ENCODE assay signal across 10 cellular contexts in genomic region chr1:34732831-34733230, GRCh38. TPM values are rescaled to one million over a fixed set of nuclear protein-coding genes. Genes with fewer than 3 reads are reported as not detected.
"Had no signal": no experiment of that assay in that cellular context is flagged by ENCODE, and none has a peak within 500 bp of the region (broad histone marks: within the 10 kb centered on the region; RNA-seq: fewer than 3 reads in every experiment).

No MANE protein-coding gene starts in this region.

RNA-seq across cellular contexts. Expression of gene GJB5, which starts 22.0 kb away (rescaled TPM):
- total RNA-seq: subcutaneous adipose tissue, temporal lobe, testis, thoracic aorta, thyroid gland, transverse colon, upper lobe of right lung had no signal

RNA-seq across cellular contexts. Expression of gene GJB4, which starts 26.7 kb away (rescaled TPM):
- total RNA-seq: subcutaneous adipose tissue, temporal lobe, testis, thoracic aorta, thyroid gland, tibial nerve, upper lobe of left lung, upper lobe of right lung, uterus had no signal

RNA-seq across cellular contexts. Expression of gene GJB3, which starts 48.2 kb away (rescaled TPM):
- total RNA-seq: subcutaneous adipose tissue, temporal lobe had no signal
